In the genomic region with DNA sequence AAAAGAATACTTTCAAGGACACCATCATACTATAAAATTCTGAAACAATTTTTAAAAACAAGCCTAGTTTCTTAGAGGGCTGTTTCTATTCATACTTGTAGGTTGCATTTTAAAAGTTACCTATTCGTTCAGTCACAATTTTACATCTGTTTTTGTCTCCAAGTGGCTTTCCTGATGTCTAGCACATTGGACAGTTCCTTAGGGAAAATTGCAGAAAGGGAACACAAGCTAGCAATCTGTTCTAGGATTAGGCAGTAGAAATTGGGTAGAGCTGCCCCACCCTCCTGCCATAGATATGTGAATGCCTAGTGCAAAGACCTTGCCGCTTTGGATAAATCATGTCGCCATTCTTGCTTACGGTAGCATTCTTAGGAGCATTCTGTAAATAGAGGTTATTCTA, we compare ENCODE assay signal across 24 cellular contexts.
DNase-seq lines count a peak whose midpoint lies in the region; ATAC-seq and TF ChIP-seq lines count a peak whose summit lies in the region.
"Had no signal": no experiment of that assay in that cellular context is flagged by ENCODE, and none has a peak within 500 bp of the region (broad histone marks: within the 10 kb centered on the region; RNA-seq: fewer than 3 reads in every experiment).

No MANE protein-coding gene starts in this region.

- H3K4me3 ChIP-seq in GM23338: no peak overlapping the region
- H3K4me3 ChIP-seq in HEK293 (ENCODE audit: low read depth, low read length): no peak overlapping the region
- H3K4me3 ChIP-seq: A549; BLaER1 treated with 17β-estradiol and CSF1 and Interleukin-3, amounts not matched to agents 10 nM and 100 nM; GM12878 had no signal

- H3K27ac Mint-ChIP-seq in GM23338: no peak overlapping the region
- no peak overlapping the region for H3K27ac Mint-ChIP-seq in CD4-positive, alpha-beta T cell
- H3K27ac Mint-ChIP-seq: B cell; CD4-positive, alpha-beta memory T cell; CD8-positive, alpha-beta memory T cell had no signal

- no peak overlapping the region for H3K27ac ChIP-seq in GM23338 (ENCODE audit: low read depth)
- no peak overlapping the region for H3K27ac ChIP-seq in HEK293 (ENCODE audit: extremely low read depth, low read depth, low read length)
- H3K27ac ChIP-seq in CD4-positive, alpha-beta T cell (ENCODE audit: low read depth, low read length): no peak overlapping the region
- H3K27ac ChIP-seq: A549; BLaER1 treated with 17β-estradiol and CSF1 and Interleukin-3, amounts not matched to agents 10 nM and 100 nM; C4-2B had no signal

- H3K27me3 ChIP-seq in GM23338 (ENCODE audit: insufficient read depth): no peaks in the 10 kb centered on the region
- no peaks in the 10 kb centered on the region for H3K27me3 ChIP-seq in CD4-positive, alpha-beta T cell (ENCODE audit: control insufficient read depth, insufficient read depth, low read length)
- H3K27me3 ChIP-seq: BLaER1 treated with 17β-estradiol and CSF1 and Interleukin-3, amounts not matched to agents 10 nM and 100 nM had no signal

- H3F3A ChIP-seq in GM23338 (replicated peaks; ENCODE audit: low read depth): no peaks in the 10 kb centered on the region

- no peaks in the 10 kb centered on the region for H3K9me2 ChIP-seq in GM23338 (ENCODE audit: insufficient read depth)

- intact Hi-C loops in CD4-positive, alpha-beta T cell (cut with DNase I, micrococcal nuclease): no loop called here

- no peak overlapping the region for H3K4me2 ChIP-seq in GM23338
- H3K4me2 ChIP-seq: A549; BLaER1 treated with 17β-estradiol and CSF1 and Interleukin-3, amounts not matched to agents 10 nM and 100 nM had no signal

- H3K36me3 ChIP-seq in GM23338 (ENCODE audit: insufficient read depth): no peaks in the 10 kb centered on the region
- no peaks in the 10 kb centered on the region for H3K36me3 ChIP-seq in HEK293 (ENCODE audit: control insufficient read depth in 2 of 2, insufficient read depth in 1 of 2, low read length in 2 of 2)
- H3K36me3 ChIP-seq: BLaER1 treated with 17β-estradiol and CSF1 and Interleukin-3, amounts not matched to agents 10 nM and 100 nM had no signal

- POLR2A ChIA-PET in HEK293 (lab: Yijun Ruan, JAX): no interaction called here
- POLR2A ChIA-PET in CD4-positive, alpha-beta T cell (lab: Charles Lee): no interaction called here

- H4K20me1 ChIP-seq in GM23338 (replicated peaks; ENCODE audit: insufficient read depth): no peaks in the 10 kb centered on the region
- H4K20me1 ChIP-seq: BLaER1 treated with 17β-estradiol and CSF1 and Interleukin-3, amounts not matched to agents 10 nM and 100 nM had no signal

- no peaks in the 10 kb centered on the region for H3K36me3 Mint-ChIP-seq in GM23338 (ENCODE audit: low read depth)
- H3K36me3 Mint-ChIP-seq in CD4-positive, alpha-beta T cell (ENCODE audit: low read depth): no peaks in the 10 kb centered on the region
- H3K36me3 Mint-ChIP-seq: CD4-positive, alpha-beta memory T cell; CD8-positive, alpha-beta memory T cell had no signal

- peaks cover 1% of the 10 kb centered on the region for H3K27me3 Mint-ChIP-seq in GM23338 (ENCODE audit: insufficient read depth, low read depth, poor library complexity)
- no peaks in the 10 kb centered on the region for H3K27me3 Mint-ChIP-seq in CD4-positive, alpha-beta T cell
- H3K27me3 Mint-ChIP-seq: B cell; CD4-positive, alpha-beta memory T cell; CD8-positive, alpha-beta memory T cell had no signal

- no peaks in the 10 kb centered on the region for H3K9me3 Mint-ChIP-seq in GM23338
- peaks cover 4% of the 10 kb centered on the region for H3K9me3 Mint-ChIP-seq in CD4-positive, alpha-beta T cell

- H3K79me2 ChIP-seq in GM23338 (replicated peaks; ENCODE audit: insufficient read depth): no peaks in the 10 kb centered on the region

- no peaks in the 10 kb centered on the region for H3K4me1 ChIP-seq in GM23338 (ENCODE audit: insufficient read depth)
- no peaks in the 10 kb centered on the region for H3K4me1 ChIP-seq in HEK293 (ENCODE audit: control insufficient read depth, insufficient read depth, low read length)
- H3K4me1 ChIP-seq: A549; BLaER1 treated with 17β-estradiol and CSF1 and Interleukin-3, amounts not matched to agents 10 nM and 100 nM had no signal

- H3K4me3 Mint-ChIP-seq in GM23338: no peak overlapping the region
- H3K4me3 Mint-ChIP-seq in CD4-positive, alpha-beta T cell: no peak overlapping the region
- H3K4me3 Mint-ChIP-seq: B cell; CD8-positive, alpha-beta memory T cell had no signal

- CTCF ChIA-PET in HEK293 (lab: Yijun Ruan, JAX): no interaction called here
- CTCF ChIA-PET in CD4-positive, alpha-beta T cell (lab: Charles Lee): no interaction called here

- H3K9me3 ChIP-seq in HEK293 (ENCODE audit: control insufficient read depth, insufficient read depth, low read depth, low read length): no peaks in the 10 kb centered on the region
- no peaks in the 10 kb centered on the region for H3K9me3 ChIP-seq in CD4-positive, alpha-beta T cell (ENCODE audit: control insufficient read depth, low read length)
- H3K9me3 ChIP-seq: A549; BLaER1 treated with 17β-estradiol and CSF1 and Interleukin-3, amounts not matched to agents 10 nM and 100 nM had no signal

- TF ChIP-seq CTCF in GM23338 (conservative IDR thresholded peaks at IDR 0.05; ENCODE audit: low read depth in 2 of 2): no peak
- no peak for TF ChIP-seq CTCF in HEK293 (tag by site-specific recombination; IDR thresholded peaks at IDR 0.05)
- no peak for TF ChIP-seq CTCF in CD4-positive, alpha-beta T cell (IDR thresholded peaks at IDR 0.05)

- ATAC-seq in GM23338 (no peak), GM21515 (IDR thresholded peaks at IDR 0.05; ENCODE audit: unreplicated experiment) (no peak), GM18519 (IDR thresholded peaks at IDR 0.05; ENCODE audit: low FRiP score, unreplicated experiment) (no peak)
- ATAC-seq in CD4-positive, alpha-beta T cell (ENCODE audit: poor library complexity): no peak
- ATAC-seq: A549, GM12878 had no signal

- peaks cover 8% of the 10 kb centered on the region; the same call in 2 of the 3 replicates for H3K4me1 Mint-ChIP-seq in GM23338
- H3K4me1 Mint-ChIP-seq in CD4-positive, alpha-beta T cell (ENCODE audit: low read depth): no peaks in the 10 kb centered on the region
- H3K4me1 Mint-ChIP-seq: B cell; CD4-positive, alpha-beta memory T cell; CD8-positive, alpha-beta memory T cell had no signal

- no peak overlapping the region for H2AFZ ChIP-seq in GM23338

- DNase-seq in GM23338 (ENCODE audit: low spot score): no peak
- peak; percentile 2 for DNase-seq in astrocyte of the hippocampus (ENCODE audit: low read depth, low spot score)
- DNase-seq in myocyte (ENCODE audit: low read depth): peak; percentile 4
- no peak for DNase-seq in CD4-positive, alpha-beta T cell
- no peak for DNase-seq in NCI-H526 (lab: John Stamatoyannopoulos, UW)
- DNase-seq: AML-193; CD4-positive, alpha-beta memory T cell; CD8-positive, alpha-beta memory T cell; COR-L47; DMS 273 treated with DMSO at 0.1 percent for 48 hours; DMS153; DMS53; DMS79; DND-41; EL; GDM1 had no signal

TF ChIP-seq in GM23338, 12 proteins besides CTCF, POLR2A, EP300 and RAD21 (continues in another document):
- TF ChIP-seq, protein P1, sequence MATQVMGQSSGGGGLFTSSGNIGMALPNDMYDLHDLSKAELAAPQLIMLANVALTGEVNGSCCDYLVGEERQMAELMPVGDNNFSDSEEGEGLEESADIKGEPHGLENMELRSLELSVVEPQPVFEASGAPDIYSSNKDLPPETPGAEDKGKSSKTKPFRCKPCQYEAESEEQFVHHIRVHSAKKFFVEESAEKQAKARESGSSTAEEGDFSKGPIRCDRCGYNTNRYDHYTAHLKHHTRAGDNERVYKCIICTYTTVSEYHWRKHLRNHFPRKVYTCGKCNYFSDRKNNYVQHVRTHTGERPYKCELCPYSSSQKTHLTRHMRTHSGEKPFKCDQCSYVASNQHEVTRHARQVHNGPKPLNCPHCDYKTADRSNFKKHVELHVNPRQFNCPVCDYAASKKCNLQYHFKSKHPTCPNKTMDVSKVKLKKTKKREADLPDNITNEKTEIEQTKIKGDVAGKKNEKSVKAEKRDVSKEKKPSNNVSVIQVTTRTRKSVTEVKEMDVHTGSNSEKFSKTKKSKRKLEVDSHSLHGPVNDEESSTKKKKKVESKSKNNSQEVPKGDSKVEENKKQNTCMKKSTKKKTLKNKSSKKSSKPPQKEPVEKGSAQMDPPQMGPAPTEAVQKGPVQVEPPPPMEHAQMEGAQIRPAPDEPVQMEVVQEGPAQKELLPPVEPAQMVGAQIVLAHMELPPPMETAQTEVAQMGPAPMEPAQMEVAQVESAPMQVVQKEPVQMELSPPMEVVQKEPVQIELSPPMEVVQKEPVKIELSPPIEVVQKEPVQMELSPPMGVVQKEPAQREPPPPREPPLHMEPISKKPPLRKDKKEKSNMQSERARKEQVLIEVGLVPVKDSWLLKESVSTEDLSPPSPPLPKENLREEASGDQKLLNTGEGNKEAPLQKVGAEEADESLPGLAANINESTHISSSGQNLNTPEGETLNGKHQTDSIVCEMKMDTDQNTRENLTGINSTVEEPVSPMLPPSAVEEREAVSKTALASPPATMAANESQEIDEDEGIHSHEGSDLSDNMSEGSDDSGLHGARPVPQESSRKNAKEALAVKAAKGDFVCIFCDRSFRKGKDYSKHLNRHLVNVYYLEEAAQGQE (IDR thresholded peaks at IDR 0.05; ENCODE audit: unreplicated experiment): peak; percentile 37
- TF ChIP-seq ZNF331 (CRISPR knock-in tag; IDR thresholded peaks at IDR 0.05; ENCODE audit: low read depth): no peak

TF ChIP-seq in HEK293, 187 proteins besides CTCF, POLR2A, EP300 and RAD21 (continues in another document):
- TF ChIP-seq ZNF658 (tag by site-specific recombination; IDR thresholded peaks at IDR 0.05): no peak

Comparison
In these comparisons a context has a peak if more than half of its experiments do, and no peak if none do; other contexts are left out.
1. DNase-seq: peak in astrocyte of the hippocampus (single experiment) and myocyte (single experiment); none in GM23338 (single experiment), CD4-positive, alpha-beta T cell (0 of 10) and NCI-H526 (0 of 2).